In the genomic region with DNA sequence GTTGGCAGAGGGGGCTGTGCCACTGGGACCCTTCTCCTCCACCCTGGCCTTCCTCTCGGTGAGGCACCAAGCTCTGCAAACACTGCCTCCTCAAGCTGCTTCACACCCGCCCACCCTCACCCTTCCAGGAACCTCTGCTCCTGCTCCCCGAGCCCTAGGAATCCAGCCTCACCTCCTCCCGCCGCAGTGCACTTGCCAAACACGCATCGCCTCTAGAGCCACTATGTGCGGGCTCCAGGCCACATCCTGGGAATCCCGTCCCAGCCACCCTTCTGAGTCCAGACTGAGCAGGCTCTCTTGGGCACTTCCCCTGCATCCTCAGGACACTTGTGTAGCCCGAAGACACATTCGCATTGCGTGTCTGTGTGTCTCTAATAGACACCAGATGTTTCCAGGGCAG, we compare ENCODE assay signal across 16 cellular contexts. TPM values are rescaled to one million over a fixed set of nuclear protein-coding genes. Genes with fewer than 3 reads are reported as not detected.
"Had no signal": no experiment of that assay in that cellular context is flagged by ENCODE, and none has a peak within 500 bp of the region (broad histone marks: within the 10 kb centered on the region; RNA-seq: fewer than 3 reads in every experiment).

No MANE protein-coding gene starts in this region.

- H3K27me3 Mint-ChIP-seq: activated CD4-positive, alpha-beta T cell treated with anti-CD3 and anti-CD28 coated beads, Interleukin-2, amount 10 ng/mL, durations not matched to agents 7 days and 5 days; activated naive CD4-positive, alpha-beta T cell treated with anti-CD3 and anti-CD28 coated beads, Interleukin-2, amount 10 ng/mL, durations not matched to agents 7 days and 5 days; activated T-helper 17 cell treated with anti-CD3 and anti-CD28 coated beads, Interleukin-2, amount 50 U/mL, for 72 hours; effector memory CD8-positive, alpha-beta T cell; stimulated activated naive B cell treated with anti-CD40 and anti-IgM and Interleukin-4, amounts not matched to agents 10 μg/mL and 1 μg/mL and 100 μg/mL, for 72 hours had no signal

- ATAC-seq: activated T-helper 17 cell treated with anti-CD3 and anti-CD28 coated beads, Interleukin-2, amount 50 U/mL, for 72 hours; effector memory CD8-positive, alpha-beta T cell; gastroesophageal sphincter; left colon; lower lobe of right lung; stimulated activated naive B cell treated with anti-CD40 and anti-IgM and Interleukin-4, amounts not matched to agents 10 μg/mL and 1 μg/mL and 100 μg/mL, for 72 hours had no signal

- H3K4me3 ChIP-seq: ascending aorta, gastroesophageal sphincter, heart right ventricle, lower lobe of right lung, thyroid gland had no signal

- H3K4me3 Mint-ChIP-seq: activated CD4-positive, alpha-beta T cell treated with anti-CD3 and anti-CD28 coated beads, Interleukin-2, amount 10 ng/mL, durations not matched to agents 7 days and 5 days; activated naive CD4-positive, alpha-beta T cell treated with anti-CD3 and anti-CD28 coated beads, Interleukin-2, amount 10 ng/mL, durations not matched to agents 7 days and 5 days; activated T-helper 17 cell treated with anti-CD3 and anti-CD28 coated beads, Interleukin-2, amount 50 U/mL, for 72 hours; effector memory CD8-positive, alpha-beta T cell; nephron; stimulated activated naive B cell treated with anti-CD40 and anti-IgM and Interleukin-4, amounts not matched to agents 10 μg/mL and 1 μg/mL and 100 μg/mL, for 72 hours had no signal

- H3K27ac Mint-ChIP-seq: activated CD4-positive, alpha-beta T cell treated with anti-CD3 and anti-CD28 coated beads, Interleukin-2, amount 10 ng/mL, durations not matched to agents 7 days and 5 days; activated naive CD4-positive, alpha-beta T cell treated with anti-CD3 and anti-CD28 coated beads, Interleukin-2, amount 10 ng/mL, durations not matched to agents 7 days and 5 days; nephron; stimulated activated naive B cell treated with anti-CD40 and anti-IgM and Interleukin-4, amounts not matched to agents 10 μg/mL and 1 μg/mL and 100 μg/mL, for 72 hours had no signal

- H3K9me3 Mint-ChIP-seq: activated CD4-positive, alpha-beta T cell treated with anti-CD3 and anti-CD28 coated beads, Interleukin-2, amount 10 ng/mL, durations not matched to agents 7 days and 5 days; activated naive CD4-positive, alpha-beta T cell treated with anti-CD3 and anti-CD28 coated beads, Interleukin-2, amount 10 ng/mL, durations not matched to agents 7 days and 5 days; activated T-helper 17 cell treated with anti-CD3 and anti-CD28 coated beads, Interleukin-2, amount 50 U/mL, for 72 hours; effector memory CD8-positive, alpha-beta T cell; nephron; stimulated activated naive B cell treated with anti-CD40 and anti-IgM and Interleukin-4, amounts not matched to agents 10 μg/mL and 1 μg/mL and 100 μg/mL, for 72 hours had no signal

- DNase-seq: activated CD4-positive, alpha-beta T cell treated with anti-CD3 and anti-CD28 coated beads, Interleukin-2, amount 10 ng/mL, durations not matched to agents 7 days and 5 days; activated CD4-positive, CD25-positive, alpha-beta regulatory T cell; activated CD8-positive, alpha-beta memory T cell treated with anti-CD3 and anti-CD28 coated beads for 24 hours; activated naive CD4-positive, alpha-beta T cell treated with anti-CD3 and anti-CD28 coated beads, Interleukin-2, amount 10 ng/mL, durations not matched to agents 7 days and 5 days; dermis blood vessel endothelial cell; effector memory CD8-positive, alpha-beta T cell; heart right ventricle; left colon; lower lobe of right lung; stimulated activated naive B cell treated with anti-CD40 and anti-IgM and Interleukin-4, amounts not matched to agents 10 μg/mL and 1 μg/mL and 100 μg/mL, for 72 hours; thyroid gland had no signal

- H3K9me3 ChIP-seq: ascending aorta, gastroesophageal sphincter, heart right ventricle, lower lobe of right lung, thyroid gland had no signal

- H3K27ac ChIP-seq: epithelial cell of prostate, gastroesophageal sphincter, heart right ventricle, lower lobe of right lung, thyroid gland had no signal

- H3K27me3 ChIP-seq: ascending aorta, gastroesophageal sphincter, heart right ventricle, thyroid gland had no signal

RNA-seq across cellular contexts. Expression of gene TUBB2B, which starts 49.8 kb away (rescaled TPM):
- total RNA-seq: activated CD4-positive, alpha-beta T cell treated with anti-CD3 and anti-CD28 coated beads, Interleukin-2, amount 10 ng/mL, durations not matched to agents 7 days and 5 days; ascending aorta had no signal
